ENCODE assay signal across 14 cellular contexts in the genomic region with DNA sequence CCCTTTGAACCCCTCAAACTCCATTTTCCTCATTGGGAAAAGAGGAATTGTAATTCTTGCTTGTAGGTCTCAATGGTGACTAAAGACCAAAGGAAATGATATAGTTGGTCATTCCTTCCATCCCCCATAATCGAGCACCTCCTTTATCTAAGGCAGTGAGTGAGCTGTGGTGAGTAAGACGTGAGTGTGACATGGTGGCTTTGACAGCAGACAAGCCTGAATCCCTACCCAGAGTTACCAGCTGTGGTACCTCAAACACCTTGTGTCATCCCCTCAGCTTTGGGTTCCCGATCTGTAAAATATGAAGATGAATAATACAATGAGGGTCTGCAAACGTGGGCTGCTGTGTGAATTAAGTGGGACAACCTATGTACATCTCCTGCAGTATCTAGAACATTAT. TPM values are rescaled to one million over a fixed set of nuclear protein-coding genes. Genes with fewer than 3 reads are reported as not detected.
A peak's percentile ranks its signal among the peaks of the same experiment; 100 is the strongest.
DNase-seq lines count a peak whose midpoint lies in the region; ATAC-seq lines count a peak whose summit lies in the region.
"Had no signal": no experiment of that assay in that cellular context is flagged by ENCODE, and none has a peak within 500 bp of the region (broad histone marks: within the 10 kb centered on the region; RNA-seq: fewer than 3 reads in every experiment).

No MANE protein-coding gene starts in this region.

- no peak overlapping the region for H3K27ac ChIP-seq in CD8-positive, alpha-beta memory T cell (ENCODE audit: low read depth, low read length)
- peak overlapping the region; percentile 31 for H3K27ac ChIP-seq in Karpas-422 (ENCODE audit: low read length)
- H3K27ac ChIP-seq in naive thymus-derived CD4-positive, alpha-beta T cell (ENCODE audit: low read depth, low read length): peak overlapping the region; percentile 69
- H3K27ac ChIP-seq: adrenal gland had no signal

- peak; percentile 34 for ATAC-seq in naive thymus-derived CD4-positive, alpha-beta T cell
- ATAC-seq: heart left ventricle had no signal

- no peaks in the 10 kb centered on the region for H4K20me1 ChIP-seq in Karpas-422 (ENCODE audit: insufficient read depth, low read depth, low read length)

- no peaks in the 10 kb centered on the region for H3K9me2 ChIP-seq in Karpas-422 (replicated peaks; ENCODE audit: insufficient read depth, low read length)
- H3K9me2 ChIP-seq: SK-N-SH had no signal

- POLR2A ChIA-PET in CD8-positive, alpha-beta memory T cell (lab: Charles Lee): no interaction called here
- POLR2A ChIA-PET in naive thymus-derived CD4-positive, alpha-beta T cell (lab: Charles Lee): interaction anchor here (1.1 to 6.5 kb wide), 5 partner anchors 8 to 51 kb away, joined by 3 to 49 read pairs (median 4); partner anchors contain the start of gene TRAF5

- peak overlapping the region; percentile 82 to 96 (median 92) for H3K27ac Mint-ChIP-seq in CD8-positive, alpha-beta memory T cell
- H3K27ac Mint-ChIP-seq in naive thymus-derived CD4-positive, alpha-beta T cell: peak overlapping the region; percentile 78 to 97 (median 87)

- H3K27me3 Mint-ChIP-seq in CD8-positive, alpha-beta memory T cell: peaks cover 0 to 2% of the 10 kb centered on the region in 2 donors
- H3K27me3 Mint-ChIP-seq in naive thymus-derived CD4-positive, alpha-beta T cell: no peaks in the 10 kb centered on the region

- H2AFZ ChIP-seq in Karpas-422 (ENCODE audit: low read length): no peak overlapping the region

- CTCF ChIA-PET in CD8-positive, alpha-beta memory T cell (lab: Charles Lee): interaction anchor here (2.0 to 3.4 kb wide), 2 partner anchors 9 to 12 kb away, joined by 5 to 18 read pairs; partner anchors contain the start of gene TRAF5
- CTCF ChIA-PET in naive thymus-derived CD4-positive, alpha-beta T cell (lab: Charles Lee): interaction anchor here (0.6 to 5.1 kb wide), 3 partner anchors 9 to 21 kb away, joined by 3 to 25 read pairs (median 5); partner anchors contain the start of gene TRAF5

- no peak overlapping the region for H3K9ac ChIP-seq in Karpas-422 (ENCODE audit: low read length)
- H3K9ac ChIP-seq: SK-N-SH had no signal

- H3K4me3 ChIP-seq in CD8-positive, alpha-beta memory T cell (ENCODE audit: low read length): peak overlapping the region; percentile 44
- no peak overlapping the region for H3K4me3 ChIP-seq in Karpas-422 (ENCODE audit: low read length)
- H3K4me3 ChIP-seq in naive thymus-derived CD4-positive, alpha-beta T cell (ENCODE audit: low read length): peak overlapping the region; percentile 43
- H3K4me3 ChIP-seq: adrenal gland, heart left ventricle had no signal

- H3K36me3 Mint-ChIP-seq in CD8-positive, alpha-beta memory T cell: peaks cover 0 to 23% (median 18%) of the 10 kb centered on the region in 3 donors
- H3K36me3 Mint-ChIP-seq in naive thymus-derived CD4-positive, alpha-beta T cell: peaks cover 0 to 22% (median 14%) of the 10 kb centered on the region in 5 donors

- no peaks in the 10 kb centered on the region for H3K9me3 ChIP-seq in CD8-positive, alpha-beta memory T cell (ENCODE audit: low read length)
- H3K9me3 ChIP-seq in Karpas-422 (ENCODE audit: low read length): no peaks in the 10 kb centered on the region
- H3K9me3 ChIP-seq in naive thymus-derived CD4-positive, alpha-beta T cell (ENCODE audit: control insufficient read depth in 2 of 3, low read length in 3 of 3): no peaks in the 10 kb centered on the region
- H3K9me3 ChIP-seq: adrenal gland, heart left ventricle, SK-N-SH had no signal

- H3K4me1 Mint-ChIP-seq in CD8-positive, alpha-beta memory T cell: peaks cover 90 to 97% (median 97%) of the 10 kb centered on the region in 3 donors
- H3K4me1 Mint-ChIP-seq in naive thymus-derived CD4-positive, alpha-beta T cell: peaks cover 74 to 97% (median 90%) of the 10 kb centered on the region in 7 donors

- peak overlapping the region; percentile 20 for H3K4me2 ChIP-seq in Karpas-422 (ENCODE audit: low read depth, low read length, poor library complexity, severe bottlenecking)
- H3K4me2 ChIP-seq: SK-N-SH had no signal

- no peak for DNase-seq in CD8-positive, alpha-beta memory T cell
- DNase-seq in Karpas-422 (no peak), DMS 273 (lab: John Stamatoyannopoulos, UW; ENCODE audit: unreplicated experiment) (no peak), NCI-H1092 (lab: John Stamatoyannopoulos, UW) (no peak), hypothalamus (lab: John Stamatoyannopoulos, UW) (no peak)
- DNase-seq in activated CD8-positive, alpha-beta memory T cell treated with anti-CD3 and anti-CD28 coated beads, Interleukin-2, amount 50 U/mL, for 48 hours: peak; percentile 55
- no peak for DNase-seq in naive thymus-derived CD4-positive, alpha-beta T cell
- DNase-seq: activated CD4-positive, alpha-beta T cell treated with anti-CD3 and anti-CD28 coated beads, Interleukin-2, amount 50 U/mL, for 1 hour; adrenal gland; heart left ventricle; Kasumi-1; NCI-H2029 treated with DMSO at 0.1 percent for 48 hours; right cardiac atrium; SK-N-SH had no signal

- H3K27me3 ChIP-seq in CD8-positive, alpha-beta memory T cell (ENCODE audit: insufficient read depth, low read length, poor library complexity, severe bottlenecking): no peaks in the 10 kb centered on the region
- no peaks in the 10 kb centered on the region for H3K27me3 ChIP-seq in Karpas-422 (ENCODE audit: low read length)
- no peaks in the 10 kb centered on the region for H3K27me3 ChIP-seq in naive thymus-derived CD4-positive, alpha-beta T cell (ENCODE audit: control insufficient read depth in 2 of 2, insufficient read depth in 2 of 2, low read length in 2 of 2)
- H3K27me3 ChIP-seq: adrenal gland, heart left ventricle had no signal

- peaks cover 92% of the 10 kb centered on the region for H3K4me1 ChIP-seq in CD8-positive, alpha-beta memory T cell (ENCODE audit: insufficient read depth, low read length)
- H3K4me1 ChIP-seq in Karpas-422 (ENCODE audit: low read length): peaks cover 46% of the 10 kb centered on the region
- H3K4me1 ChIP-seq in naive thymus-derived CD4-positive, alpha-beta T cell (ENCODE audit: control insufficient read depth in 2 of 2, insufficient read depth in 2 of 2, low read length in 2 of 2): peaks cover 78 to 91% of the 10 kb centered on the region in 2 donors

- intact Hi-C loops in naive thymus-derived CD4-positive, alpha-beta T cell (cut with micrococcal nuclease): loop anchor here (1.0 to 2.0 kb wide), 4 partner anchors 8 to 18 kb away; partner anchors contain the start of gene TRAF5 (in 1 of the 2)

- no peaks in the 10 kb centered on the region for H3K9me3 Mint-ChIP-seq in CD8-positive, alpha-beta memory T cell
- no peaks in the 10 kb centered on the region for H3K9me3 Mint-ChIP-seq in naive thymus-derived CD4-positive, alpha-beta T cell

- H3K36me3 ChIP-seq in CD8-positive, alpha-beta memory T cell (ENCODE audit: insufficient read depth, low read length): no peaks in the 10 kb centered on the region
- H3K36me3 ChIP-seq in Karpas-422 (ENCODE audit: insufficient read depth, low read length): no peaks in the 10 kb centered on the region
- no peaks in the 10 kb centered on the region for H3K36me3 ChIP-seq in naive thymus-derived CD4-positive, alpha-beta T cell (ENCODE audit: control insufficient read depth in 2 of 3, insufficient read depth in 3 of 3, low read length in 3 of 3)
- H3K36me3 ChIP-seq: adrenal gland, heart left ventricle had no signal

- peaks cover 64% of the 10 kb centered on the region for H3K79me2 ChIP-seq in Karpas-422 (ENCODE audit: low read length)

- peak overlapping the region; percentile 57 to 89 (median 79) for H3K4me3 Mint-ChIP-seq in CD8-positive, alpha-beta memory T cell
- peak overlapping the region; percentile 77 to 87 (median 80) for H3K4me3 Mint-ChIP-seq in naive thymus-derived CD4-positive, alpha-beta T cell

RNA-seq across cellular contexts. Expression of gene TRAF5, which starts 8.4 kb away (rescaled TPM):
- 10 to 100 TPM; 30.7 to 33.7 TPM for total RNA-seq in CD8-positive, alpha-beta memory T cell
- polyA plus RNA-seq in CD8-positive, alpha-beta memory T cell: 38.3 TPM
- 19.7 and 39.7 TPM in 2 replicates for total RNA-seq in Karpas-422 (2014; rRNA removed; shearing (Covaris generic); ENCODE audit: low replicate concordance)
- 10 to 100 TPM; 36.2 to 72.2 (median 55.8) TPM for total RNA-seq in naive thymus-derived CD4-positive, alpha-beta T cell
- polyA plus RNA-seq in naive thymus-derived CD4-positive, alpha-beta T cell: 10 to 100 TPM; 19.1 to 29.0 TPM
